In genomic region chr4:113236916-113237315, GRCh38 we compare ENCODE assay signal across 34 cellular contexts.
"Had no signal": no experiment of that assay in that cellular context is flagged by ENCODE, and none has a peak within 500 bp of the region (broad histone marks: within the 10 kb centered on the region; RNA-seq: fewer than 3 reads in every experiment).

No MANE protein-coding gene starts in this region.

- H3K9me3 ChIP-seq: body of pancreas, breast epithelium had no signal

- ATAC-seq: activated CD8-positive, alpha-beta T cell treated with anti-CD3 and anti-CD28 coated beads for 36 hours; activated naive CD4-positive, alpha-beta T cell treated with anti-CD3 and anti-CD28 coated beads, Interleukin-2, amount 50 U/mL, for 72 hours; activated T-cell treated with anti-CD3 and anti-CD28 coated beads, Interleukin-2, amount 50 U/mL, for 4 hours; activated T-cell treated with anti-CD3 and anti-CD28 coated beads, Interleukin-2, amount 50 U/mL, for 72 hours; activated T-helper 17 cell treated with anti-CD3 and anti-CD28 coated beads, Interleukin-2, amount 50 U/mL, for 72 hours; body of pancreas had no signal

- H3K27ac ChIP-seq: adrenal gland, body of pancreas, brain microvascular endothelial cell, breast epithelium, VCaP had no signal

- FAIRE-seq: astrocyte, TTC549 had no signal

- H3K27me3 ChIP-seq: adrenal gland, body of pancreas, brain microvascular endothelial cell, breast epithelium had no signal

- H3K4me3 ChIP-seq: adrenal gland, body of pancreas, breast epithelium had no signal

- H3K36me3 ChIP-seq: adrenal gland, brain microvascular endothelial cell, breast epithelium had no signal

- H3K4me1 ChIP-seq: adrenal gland, body of pancreas, breast epithelium had no signal

- DNase-seq: activated B cell treated with CpG ODN at 0.5 μM for 24 hours; activated CD4-positive, alpha-beta memory T cell treated with anti-CD3 and anti-CD28 coated beads for 36 hours; activated CD4-positive, alpha-beta T cell treated with anti-CD3 and anti-CD28 coated beads for 4 hours; activated CD4-positive, alpha-beta T cell treated with anti-CD3 and anti-CD28 coated beads, Interleukin-2, amount 10 ng/mL, durations not matched to agents 24 days and 14 days; activated CD4-positive, alpha-beta T cell treated with anti-CD3 and anti-CD28 coated beads, Interleukin-2, amount 50 U/mL, for 1 hour; activated CD4-positive, alpha-beta T cell treated with anti-CD3 and anti-CD28 coated beads, Interleukin-2, amount 50 U/mL, for 4 hours; activated CD4-positive, CD25-positive, alpha-beta regulatory T cell treated with anti-CD3 and anti-CD28 coated beads, Interleukin-2, amount 50 U/mL, for 72 hours; activated CD8-positive, alpha-beta memory T cell treated with anti-CD3 and anti-CD28 coated beads, Interleukin-2, amount 50 U/mL, for 4 hours; activated CD8-positive, alpha-beta T cell treated with anti-CD3 and anti-CD28 coated beads for 36 hours; activated effector memory CD4-positive, alpha-beta T cell treated with anti-CD3 and anti-CD28 coated beads, Interleukin-2, amount 50 U/mL, for 16 hours; activated gamma-delta T cell treated with Interleukin-2 at 50 U/mL for 16 hours; activated naive CD4-positive, alpha-beta T cell; activated naive CD4-positive, alpha-beta T cell treated with anti-CD3 and anti-CD28 coated beads for 36 hours; activated naive CD4-positive, alpha-beta T cell treated with anti-CD3 and anti-CD28 coated beads, Interleukin-2, amount 50 U/mL, for 16 hours; activated naive CD8-positive, alpha-beta T cell treated with anti-CD3 and anti-CD28 coated beads for 36 hours; activated T-cell treated with anti-CD3 and anti-CD28 coated beads for 4 hours; activated T-cell treated with anti-CD3 and anti-CD28 coated beads, Interleukin-2, amount 50 U/mL, for 1 hour; activated T-cell treated with anti-CD3 and anti-CD28 coated beads, Interleukin-2, amount 50 U/mL, for 4 hours; activated T-cell treated with anti-CD3 and anti-CD28 coated beads, Interleukin-2, amount 50 U/mL, for 72 hours; adrenal gland; amniotic stem cell; aorta; body of pancreas; brain microvascular endothelial cell; caudate nucleus; cerebellar nuclear complex; T-helper 2 cell; T-helper 9 cell had no signal
